In the genomic region with DNA sequence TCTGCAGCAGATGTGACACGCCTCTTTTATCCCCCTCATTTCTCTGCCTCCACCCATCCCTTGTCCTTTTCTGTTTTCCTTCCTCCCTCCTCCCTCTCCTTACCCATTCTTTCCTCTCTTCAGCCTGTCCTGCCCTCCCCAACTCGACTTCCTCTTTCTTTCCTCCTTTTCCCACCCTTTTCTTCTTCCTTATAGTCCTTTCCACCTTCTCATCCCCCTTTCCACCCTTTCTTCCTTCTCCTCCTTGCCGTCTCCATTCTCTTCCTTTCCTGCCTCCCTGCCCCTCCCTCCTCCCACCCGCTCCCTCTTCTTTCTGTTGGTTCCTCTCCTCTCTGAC, we compare ENCODE assay signal across 1 cellular context.
TF ChIP-seq lines count a peak whose summit lies in the region.

No MANE protein-coding gene starts in this region.

TF ChIP-seq in HepG2, 621 proteins besides CTCF, POLR2A, EP300 and RAD21:
- TF ChIP-seq ZNF383 (CRISPR knock-in tag; IDR thresholded peaks at IDR 0.05; ENCODE audit: borderline replicate concordance) (no peak), KDM2A (CRISPR knock-in tag; IDR thresholded peaks at IDR 0.05; ENCODE audit: borderline replicate concordance, low read depth) (no peak), HNF4G (IDR thresholded peaks at IDR 0.05; ENCODE audit: borderline replicate concordance, low read depth, low read length) (no peak), HNF4G (CRISPR knock-in tag; IDR thresholded peaks at IDR 0.05; ENCODE audit: borderline replicate concordance, low read depth) (no peak), RFXAP (CRISPR knock-in tag; IDR thresholded peaks at IDR 0.05; ENCODE audit: borderline replicate concordance) (no peak), FOXA1 (IDR thresholded peaks at IDR 0.05) (no peak), FOXA1 (CRISPR knock-in tag; IDR thresholded peaks at IDR 0.05) (no peak), ZSCAN21 (CRISPR knock-in tag; IDR thresholded peaks at IDR 0.05; ENCODE audit: borderline replicate concordance) (no peak), ZNF263 (CRISPR knock-in tag; IDR thresholded peaks at IDR 0.05) (no peak), ZNF558 (CRISPR knock-in tag; IDR thresholded peaks at IDR 0.05; ENCODE audit: borderline replicate concordance) (no peak), ZFP82 (CRISPR knock-in tag; IDR thresholded peaks at IDR 0.05; ENCODE audit: borderline replicate concordance) (no peak), ZNF563 (CRISPR knock-in tag; IDR thresholded peaks at IDR 0.05) (no peak), SPEN (CRISPR knock-in tag; IDR thresholded peaks at IDR 0.05; ENCODE audit: low read depth) (no peak), RCOR2 (CRISPR knock-in tag; IDR thresholded peaks at IDR 0.05) (no peak)
- TF ChIP-seq, protein P1, sequence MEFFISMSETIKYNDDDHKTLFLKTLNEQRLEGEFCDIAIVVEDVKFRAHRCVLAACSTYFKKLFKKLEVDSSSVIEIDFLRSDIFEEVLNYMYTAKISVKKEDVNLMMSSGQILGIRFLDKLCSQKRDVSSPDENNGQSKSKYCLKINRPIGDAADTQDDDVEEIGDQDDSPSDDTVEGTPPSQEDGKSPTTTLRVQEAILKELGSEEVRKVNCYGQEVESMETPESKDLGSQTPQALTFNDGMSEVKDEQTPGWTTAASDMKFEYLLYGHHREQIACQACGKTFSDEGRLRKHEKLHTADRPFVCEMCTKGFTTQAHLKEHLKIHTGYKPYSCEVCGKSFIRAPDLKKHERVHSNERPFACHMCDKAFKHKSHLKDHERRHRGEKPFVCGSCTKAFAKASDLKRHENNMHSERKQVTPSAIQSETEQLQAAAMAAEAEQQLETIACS (CRISPR knock-in tag; IDR thresholded peaks at IDR 0.05): no peak
- TF ChIP-seq, protein P2, sequence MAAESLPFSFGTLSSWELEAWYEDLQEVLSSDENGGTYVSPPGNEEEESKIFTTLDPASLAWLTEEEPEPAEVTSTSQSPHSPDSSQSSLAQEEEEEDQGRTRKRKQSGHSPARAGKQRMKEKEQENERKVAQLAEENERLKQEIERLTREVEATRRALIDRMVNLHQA (CRISPR knock-in tag; IDR thresholded peaks at IDR 0.05): no peak
- TF ChIP-seq, protein P3, sequence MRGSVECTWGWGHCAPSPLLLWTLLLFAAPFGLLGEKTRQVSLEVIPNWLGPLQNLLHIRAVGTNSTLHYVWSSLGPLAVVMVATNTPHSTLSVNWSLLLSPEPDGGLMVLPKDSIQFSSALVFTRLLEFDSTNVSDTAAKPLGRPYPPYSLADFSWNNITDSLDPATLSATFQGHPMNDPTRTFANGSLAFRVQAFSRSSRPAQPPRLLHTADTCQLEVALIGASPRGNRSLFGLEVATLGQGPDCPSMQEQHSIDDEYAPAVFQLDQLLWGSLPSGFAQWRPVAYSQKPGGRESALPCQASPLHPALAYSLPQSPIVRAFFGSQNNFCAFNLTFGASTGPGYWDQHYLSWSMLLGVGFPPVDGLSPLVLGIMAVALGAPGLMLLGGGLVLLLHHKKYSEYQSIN (CRISPR knock-in tag; IDR thresholded peaks at IDR 0.05; ENCODE audit: borderline replicate concordance): no peak
